Comparison of ENCODE assay signal across 11 cellular contexts in the genomic region with DNA sequence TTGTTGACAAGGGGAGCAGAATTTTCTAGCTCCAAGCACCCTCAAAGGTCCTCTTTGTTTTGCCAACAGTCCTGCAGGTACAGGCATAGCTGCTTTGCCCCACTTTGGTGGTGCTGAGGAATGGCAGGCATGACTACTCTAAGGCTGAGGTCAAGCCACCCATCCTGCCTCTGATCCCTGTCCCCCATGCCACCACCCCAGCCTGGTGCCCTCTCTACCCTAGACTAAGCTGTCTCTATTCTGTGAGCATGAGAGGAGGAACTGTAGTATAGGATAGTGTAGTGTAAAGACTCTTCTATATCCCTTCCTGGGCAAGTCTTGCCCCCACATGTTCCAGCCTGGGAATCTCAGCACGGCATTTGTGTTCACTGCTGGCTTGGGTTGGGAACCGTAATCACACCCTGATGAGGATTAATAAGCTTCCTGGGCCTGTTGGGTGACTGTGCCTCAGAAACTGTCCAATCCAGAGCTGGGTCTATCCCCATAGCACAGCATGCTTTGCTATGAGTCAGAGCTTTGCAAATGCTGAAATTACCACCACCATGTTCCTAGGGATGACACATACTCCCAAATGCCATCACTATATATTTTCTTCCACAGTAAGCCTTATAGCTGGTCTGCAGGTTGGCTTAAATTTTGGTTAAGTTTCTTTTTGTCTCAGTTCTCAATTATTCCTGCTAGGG.
DNase-seq lines count a peak whose midpoint lies in the region; ATAC-seq and TF ChIP-seq lines count a peak whose summit lies in the region.
"Had no signal": no experiment of that assay in that cellular context is flagged by ENCODE, and none has a peak within 500 bp of the region (broad histone marks: within the 10 kb centered on the region; RNA-seq: fewer than 3 reads in every experiment).

No MANE protein-coding gene starts in this region.

- TF ChIP-seq CTCF in RWPE1 (conservative IDR thresholded peaks at IDR 0.05; ENCODE audit: low read depth) (no peak), fibroblast of the aortic adventitia (IDR thresholded peaks at IDR 0.05; ENCODE audit: insufficient read depth, low read length) (no peak)

- no peaks in the 10 kb centered on the region for H3K4me1 Mint-ChIP-seq in activated CD4-positive, alpha-beta memory T cell treated with anti-CD3 and anti-CD28 coated beads for 36 hours (ENCODE audit: low read depth)
- no peaks in the 10 kb centered on the region for H3K4me1 Mint-ChIP-seq in activated CD4-positive, alpha-beta memory T cell treated with anti-CD3 and anti-CD28 coated beads, Interleukin-2, amount 10 ng/mL, durations not matched to agents 7 days and 5 days

- H3K36me3 Mint-ChIP-seq in activated CD4-positive, alpha-beta memory T cell treated with anti-CD3 and anti-CD28 coated beads for 36 hours: no peaks in the 10 kb centered on the region
- no peaks in the 10 kb centered on the region for H3K36me3 Mint-ChIP-seq in activated CD4-positive, alpha-beta memory T cell treated with anti-CD3 and anti-CD28 coated beads, Interleukin-2, amount 10 ng/mL, durations not matched to agents 7 days and 5 days (ENCODE audit: low read depth)

- H3K9me3 Mint-ChIP-seq in activated CD4-positive, alpha-beta memory T cell treated with anti-CD3 and anti-CD28 coated beads for 36 hours: no peaks in the 10 kb centered on the region
- H3K9me3 Mint-ChIP-seq in activated CD4-positive, alpha-beta memory T cell treated with anti-CD3 and anti-CD28 coated beads, Interleukin-2, amount 10 ng/mL, durations not matched to agents 7 days and 5 days: no peaks in the 10 kb centered on the region

- no peak overlapping the region for H3K4me3 Mint-ChIP-seq in activated CD4-positive, alpha-beta memory T cell treated with anti-CD3 and anti-CD28 coated beads for 36 hours
- no peak overlapping the region for H3K4me3 Mint-ChIP-seq in activated CD4-positive, alpha-beta memory T cell treated with anti-CD3 and anti-CD28 coated beads, Interleukin-2, amount 10 ng/mL, durations not matched to agents 7 days and 5 days

- H3K4me3 ChIP-seq in fibroblast of the aortic adventitia (ENCODE audit: low read depth, low read length): no peak overlapping the region
- H3K4me3 ChIP-seq: SK-N-MC had no signal

- DNase-seq in activated CD4-positive, alpha-beta memory T cell treated with anti-CD3 and anti-CD28 coated beads for 36 hours: peak; percentile 13
- no peak for DNase-seq in activated CD4-positive, alpha-beta memory T cell treated with anti-CD3 and anti-CD28 coated beads, Interleukin-2, amount 10 ng/mL, durations not matched to agents 7 days and 5 days
- DNase-seq in RWPE1 (ENCODE audit: low spot score) (peak; percentile 95), fibroblast of the aortic adventitia (ENCODE audit: low read depth) (peak; percentile 75), DMS 273 treated with DMSO at 0.1 percent for 48 hours (lab: John Stamatoyannopoulos, UW) (no peak), amygdala (lab: John Stamatoyannopoulos, UW) (no peak)
- DNase-seq in stimulated activated naive CD8-positive, alpha-beta T cell treated with anti-CD3 and anti-CD28 coated beads, Interleukin-15, Interleukin-2, amounts not matched to agents 100 U/mL and 50 U/mL, for 24 hours: no peak
- DNase-seq: dermis blood vessel endothelial cell had no signal

- POLR2A ChIA-PET in activated CD4-positive, alpha-beta memory T cell treated with anti-CD3 and anti-CD28 coated beads for 36 hours (lab: Charles Lee): interaction anchor here (1.1 kb wide), 1 partner anchor 18 kb away, joined by 3 read pairs; no protein-coding TSS in a partner anchor
- POLR2A ChIA-PET in activated CD4-positive, alpha-beta memory T cell treated with anti-CD3 and anti-CD28 coated beads, Interleukin-2, amount 10 ng/mL, durations not matched to agents 7 days and 5 days (lab: Charles Lee): interaction anchor here (0.5 to 1.0 kb wide), 2 partner anchors 12 to 127 kb away, joined by 3 to 4 read pairs; no protein-coding TSS in a partner anchor
- POLR2A ChIA-PET in RWPE1 (lab: Yijun Ruan, JAX; ENCODE audit: low non-redundant PET): interaction anchor here (0.6 kb wide), 1 partner anchor 32 kb away, joined by 4 read pairs; no protein-coding TSS in a partner anchor

- no peaks in the 10 kb centered on the region for H3K27me3 Mint-ChIP-seq in activated CD4-positive, alpha-beta memory T cell treated with anti-CD3 and anti-CD28 coated beads for 36 hours
- no peaks in the 10 kb centered on the region for H3K27me3 Mint-ChIP-seq in activated CD4-positive, alpha-beta memory T cell treated with anti-CD3 and anti-CD28 coated beads, Interleukin-2, amount 10 ng/mL, durations not matched to agents 7 days and 5 days

- intact Hi-C loops in activated CD4-positive, alpha-beta memory T cell treated with anti-CD3 and anti-CD28 coated beads for 36 hours (cut with micrococcal nuclease): no loop called here

- peak; percentile 92 for ATAC-seq in stimulated activated naive CD8-positive, alpha-beta T cell treated with anti-CD3 and anti-CD28 coated beads, Interleukin-15, Interleukin-2, amounts not matched to agents 100 U/mL and 50 U/mL, for 24 hours
- no peak for ATAC-seq in HG03135 (IDR thresholded peaks at IDR 0.05; ENCODE audit: unreplicated experiment)
- ATAC-seq: sciatic nerve had no signal

- no peak overlapping the region for H3K27ac Mint-ChIP-seq in activated CD4-positive, alpha-beta memory T cell treated with anti-CD3 and anti-CD28 coated beads for 36 hours
- H3K27ac Mint-ChIP-seq in activated CD4-positive, alpha-beta memory T cell treated with anti-CD3 and anti-CD28 coated beads, Interleukin-2, amount 10 ng/mL, durations not matched to agents 7 days and 5 days: no peak overlapping the region

- H3K27ac ChIP-seq in RWPE1: peak overlapping the region; percentile 90
- H3K27ac ChIP-seq: SK-N-MC had no signal

- CTCF ChIA-PET in activated CD4-positive, alpha-beta memory T cell treated with anti-CD3 and anti-CD28 coated beads for 36 hours (lab: Charles Lee): interaction anchor here (1.0 kb wide), 1 partner anchor 24 kb away, joined by 3 read pairs; no protein-coding TSS in a partner anchor
- CTCF ChIA-PET in activated CD4-positive, alpha-beta memory T cell treated with anti-CD3 and anti-CD28 coated beads, Interleukin-2, amount 10 ng/mL, durations not matched to agents 7 days and 5 days (lab: Charles Lee): interaction anchor here (0.9 kb wide), 1 partner anchor 12 kb away, joined by 4 read pairs; no protein-coding TSS in a partner anchor
- CTCF ChIA-PET in RWPE1 (lab: Yijun Ruan, JAX): interaction anchor here (0.6 kb wide), 3 partner anchors 10 to 160 kb away, joined by 3 to 5 read pairs (median 5); no protein-coding TSS in a partner anchor

Comparison
In these comparisons a context has a peak if more than half of its experiments do, and no peak if none do; other contexts are left out.
1. DNase-seq: peak in activated CD4-positive, alpha-beta memory T cell treated with anti-CD3 and anti-CD28 coated beads for 36 hours (single experiment), RWPE1 (single experiment) and fibroblast of the aortic adventitia (single experiment); none in activated CD4-positive, alpha-beta memory T cell treated with anti-CD3 and anti-CD28 coated beads, Interleukin-2, amount 10 ng/mL, durations not matched to agents 7 days and 5 days (single experiment), stimulated activated naive CD8-positive, alpha-beta T cell treated with anti-CD3 and anti-CD28 coated beads, Interleukin-15, Interleukin-2, amounts not matched to agents 100 U/mL and 50 U/mL, for 24 hours (single experiment), DMS 273 treated with DMSO at 0.1 percent for 48 hours (single experiment) and amygdala (0 of 56).